21 cellular contexts compared by ENCODE assay signal in genomic region chr21:45560106-45561021, GRCh38. TPM values are rescaled to one million over a fixed set of nuclear protein-coding genes. Genes with fewer than 3 reads are reported as not detected.
DNase-seq lines count a peak whose midpoint lies in the region; ATAC-seq and TF ChIP-seq lines count a peak whose summit lies in the region.
"Had no signal": no experiment of that assay in that cellular context is flagged by ENCODE, and none has a peak within 500 bp of the region (broad histone marks: within the 10 kb centered on the region; RNA-seq: fewer than 3 reads in every experiment).

No MANE protein-coding gene starts in this region.

- no peak overlapping the region for H3K4me3 Mint-ChIP-seq in nephron progenitor cell
- H3K4me3 Mint-ChIP-seq in activated CD4-positive, alpha-beta memory T cell treated with anti-CD3 and anti-CD28 coated beads, Interleukin-2, amount 10 ng/mL, durations not matched to agents 7 days and 5 days = no peak overlapping the region
- H3K4me3 Mint-ChIP-seq: activated naive CD8-positive, alpha-beta T cell treated with anti-CD3 and anti-CD28 coated beads for 36 hours; stimulated activated naive CD8-positive, alpha-beta T cell treated with anti-CD3 and anti-CD28 coated beads, Interleukin-15, amount 100 ng/mL, for 72 hours had no signal

- intact Hi-C loops in cardiac septum (cut with DNase I) (no loop called here), heart right ventricle (cut with DNase I) (no loop called here), upper lobe of right lung (cut with DNase I) (no loop called here)

- POLR2A ChIA-PET in activated CD4-positive, alpha-beta memory T cell treated with anti-CD3 and anti-CD28 coated beads, Interleukin-2, amount 10 ng/mL, durations not matched to agents 7 days and 5 days (lab: Charles Lee) = no interaction called here

- peaks cover 26% of the 10 kb centered on the region for H3K9me3 Mint-ChIP-seq in nephron progenitor cell
- no peaks in the 10 kb centered on the region for H3K9me3 Mint-ChIP-seq in activated CD4-positive, alpha-beta memory T cell treated with anti-CD3 and anti-CD28 coated beads, Interleukin-2, amount 10 ng/mL, durations not matched to agents 7 days and 5 days
- H3K9me3 Mint-ChIP-seq: activated naive CD8-positive, alpha-beta T cell treated with anti-CD3 and anti-CD28 coated beads for 36 hours; stimulated activated naive CD8-positive, alpha-beta T cell treated with anti-CD3 and anti-CD28 coated beads, Interleukin-15, amount 100 ng/mL, for 72 hours had no signal

- peaks cover 19% of the 10 kb centered on the region for H3K4me1 Mint-ChIP-seq in nephron progenitor cell
- H3K4me1 Mint-ChIP-seq in activated CD4-positive, alpha-beta memory T cell treated with anti-CD3 and anti-CD28 coated beads, Interleukin-2, amount 10 ng/mL, durations not matched to agents 7 days and 5 days = no peaks in the 10 kb centered on the region

- peaks cover 35% of the 10 kb centered on the region for H3K27me3 Mint-ChIP-seq in nephron progenitor cell (ENCODE audit: low read depth, poor library complexity)
- peaks cover 32% of the 10 kb centered on the region for H3K27me3 Mint-ChIP-seq in activated CD4-positive, alpha-beta memory T cell treated with anti-CD3 and anti-CD28 coated beads, Interleukin-2, amount 10 ng/mL, durations not matched to agents 7 days and 5 days

- CTCF ChIA-PET in activated CD4-positive, alpha-beta memory T cell treated with anti-CD3 and anti-CD28 coated beads, Interleukin-2, amount 10 ng/mL, durations not matched to agents 7 days and 5 days (lab: Charles Lee) = no interaction called here

- peaks cover 0 to 52% (median 24%) of the 10 kb centered on the region in 7 donors for H3K27me3 ChIP-seq in heart right ventricle
- H3K27me3 ChIP-seq in upper lobe of right lung = no peaks in the 10 kb centered on the region
- H3K27me3 ChIP-seq: BLaER1 had no signal

- DNase-seq in cardiac septum (ENCODE audit: low spot score) (peak; percentile 29), heart right ventricle (no peak), coronary artery (ENCODE audit: low spot score) (peak; percentile 45), nephron progenitor cell (no peak), upper lobe of right lung (peak; percentile 60)
- DNase-seq in activated CD4-positive, alpha-beta memory T cell treated with anti-CD3 and anti-CD28 coated beads, Interleukin-2, amount 10 ng/mL, durations not matched to agents 7 days and 5 days = no peak
- no peak for DNase-seq in activated CD4-positive, alpha-beta T cell treated with anti-CD3 and anti-CD28 coated beads, Interleukin-2, amount 50 U/mL, for 4 hours
- DNase-seq: activated CD4-positive, alpha-beta T cell treated with anti-CD3 and anti-CD28 coated beads for 4 hours; activated naive CD8-positive, alpha-beta T cell treated with anti-CD3 and anti-CD28 coated beads for 36 hours; cerebellar nuclear complex; COR-L47; esophagus squamous epithelium; gastrocnemius medialis; KG1; NCI-H187; SIG-M5; stimulated activated CD4-positive, alpha-beta T cell treated with anti-CD3 and anti-CD28 coated beads, Interleukin-12 subunit alpha, Interleukin-12 subunit beta, amount 100 ng/mL, for 4 hours; stimulated activated CD4-positive, alpha-beta T cell treated with anti-CD3 and anti-CD28 coated beads, Interleukin-4, amount 100 ng/mL, for 4 hours had no signal

- H3K4me1 ChIP-seq in heart right ventricle (peaks cover 0 to 11% (median 5%) of the 10 kb centered on the region in 9 donors), upper lobe of right lung (no peaks in the 10 kb centered on the region)

- ATAC-seq in heart right ventricle (no peak), upper lobe of right lung (no peak), GM18519 (IDR thresholded peaks at IDR 0.05; ENCODE audit: low FRiP score, unreplicated experiment) (no peak)
- ATAC-seq: gastrocnemius medialis; stimulated activated naive CD8-positive, alpha-beta T cell treated with anti-CD3 and anti-CD28 coated beads, Interleukin-15, amount 100 ng/mL, for 72 hours had no signal

- peak overlapping the region; percentile 61 for H3K27ac Mint-ChIP-seq in nephron progenitor cell
- no peak overlapping the region for H3K27ac Mint-ChIP-seq in activated CD4-positive, alpha-beta memory T cell treated with anti-CD3 and anti-CD28 coated beads, Interleukin-2, amount 10 ng/mL, durations not matched to agents 7 days and 5 days
- H3K27ac Mint-ChIP-seq: activated naive CD8-positive, alpha-beta T cell treated with anti-CD3 and anti-CD28 coated beads for 36 hours; stimulated activated naive CD8-positive, alpha-beta T cell treated with anti-CD3 and anti-CD28 coated beads, Interleukin-15, amount 100 ng/mL, for 72 hours had no signal

- peaks cover 0 to 5% (median 0%) of the 10 kb centered on the region in 11 donors for H3K9me3 ChIP-seq in heart right ventricle
- H3K9me3 ChIP-seq in upper lobe of right lung = no peaks in the 10 kb centered on the region
- H3K9me3 ChIP-seq: esophagus squamous epithelium, gastrocnemius medialis had no signal

- H3K27ac ChIP-seq in heart right ventricle (no peak overlapping the region), coronary artery (no peak overlapping the region), upper lobe of right lung (no peak overlapping the region)
- H3K27ac ChIP-seq: BLaER1, esophagus squamous epithelium, gastrocnemius medialis had no signal

- H3K4me3 ChIP-seq in heart right ventricle (no peak overlapping the region), coronary artery (no peak overlapping the region), upper lobe of right lung (peak overlapping the region; percentile 42)
- H3K4me3 ChIP-seq: BLaER1, esophagus squamous epithelium, gastrocnemius medialis had no signal

- TF ChIP-seq CTCF in heart right ventricle (IDR thresholded peaks at IDR 0.05) (no peak), coronary artery (IDR thresholded peaks at IDR 0.05) (no peak), nephron progenitor cell (IDR thresholded peaks at IDR 0.05) (no peak), upper lobe of right lung (IDR thresholded peaks at IDR 0.05) (no peak)

- WGBS in heart right ventricle, 2 donors = 78 to 83% methylated on average over 30 of the region's 30 CpGs

- H3K36me3 Mint-ChIP-seq in nephron progenitor cell (ENCODE audit: low read depth) = peaks cover 12% of the 10 kb centered on the region
- no peaks in the 10 kb centered on the region for H3K36me3 Mint-ChIP-seq in activated CD4-positive, alpha-beta memory T cell treated with anti-CD3 and anti-CD28 coated beads, Interleukin-2, amount 10 ng/mL, durations not matched to agents 7 days and 5 days (ENCODE audit: low read depth)
- H3K36me3 Mint-ChIP-seq: activated naive CD8-positive, alpha-beta T cell treated with anti-CD3 and anti-CD28 coated beads for 36 hours had no signal

- H3K36me3 ChIP-seq in heart right ventricle (no peaks in the 10 kb centered on the region), upper lobe of right lung (no peaks in the 10 kb centered on the region)
- H3K36me3 ChIP-seq: BLaER1, esophagus squamous epithelium, gastrocnemius medialis had no signal

RNA-seq across cellular contexts. Expression of gene SLC19A1, which starts 18.1 kb away (rescaled TPM):
- 2.7 TPM for total RNA-seq in cardiac septum
- total RNA-seq in heart right ventricle = 1 to 10 TPM; 1.5 to 8.5 (median 3.5) TPM
- 1 to 10 TPM; 3.8 to 7.2 TPM for polyA plus RNA-seq in heart right ventricle
- total RNA-seq in upper lobe of right lung = 39.3 TPM
- 10 to 100 TPM; 30.0 to 31.2 TPM for total RNA-seq in activated CD4-positive, alpha-beta memory T cell treated with anti-CD3 and anti-CD28 coated beads, Interleukin-2, amount 10 ng/mL, durations not matched to agents 7 days and 5 days

Comparison
In these comparisons a context has a peak if more than half of its experiments do, and no peak if none do; other contexts are left out.
1. DNase-seq: peak in cardiac septum (single experiment), coronary artery (single experiment) and upper lobe of right lung (single experiment); none in heart right ventricle (0 of 2), nephron progenitor cell (single experiment), activated CD4-positive, alpha-beta memory T cell treated with anti-CD3 and anti-CD28 coated beads, Interleukin-2, amount 10 ng/mL, durations not matched to agents 7 days and 5 days (single experiment) and activated CD4-positive, alpha-beta T cell treated with anti-CD3 and anti-CD28 coated beads, Interleukin-2, amount 50 U/mL, for 4 hours (0 of 2).